In genomic region chr5:98299435-98299834, GRCh38 we compare ENCODE assay signal across 20 cellular contexts.
DNase-seq lines count a peak whose midpoint lies in the region; ATAC-seq, FAIRE-seq and TF ChIP-seq lines count a peak whose summit lies in the region.
"Had no signal": no experiment of that assay in that cellular context is flagged by ENCODE, and none has a peak within 500 bp of the region (broad histone marks: within the 10 kb centered on the region; RNA-seq: fewer than 3 reads in every experiment).

No MANE protein-coding gene starts in this region.

- no peak for TF ChIP-seq CTCF in SK-N-SH (IDR thresholded peaks at IDR 0.05)
- TF ChIP-seq CTCF in fibroblast of lung (conservative IDR thresholded peaks at IDR 0.05 in 1 of 2, IDR thresholded peaks at IDR 0.05 in 1 of 2; ENCODE audit: low read depth in 1 of 2, low read length in 2 of 2) = no peak
- TF ChIP-seq CTCF in upper lobe of left lung (IDR thresholded peaks at IDR 0.05) = no peak

- no peak for DNase-seq in SK-N-SH
- DNase-seq in OCI-M1 (lab: John Stamatoyannopoulos, UW) = peak; percentile 13
- DNase-seq in fibroblast of lung (ENCODE audit: low read depth in 2 of 2) = peak in 1 of 2 donors; percentile 52
- no peak for DNase-seq in H4 (ENCODE audit: low spot score)
- DNase-seq in iPS-NIHi7 (ENCODE audit: extremely low spot score) = no peak
- DNase-seq in GM12892 (ENCODE audit: insufficient read length) = no peak
- no peak for DNase-seq in upper lobe of left lung
- DNase-seq: CD4-positive, alpha-beta memory T cell; DMS153; DMS79 had no signal

- no peaks in the 10 kb centered on the region for H3K36me3 ChIP-seq in SK-N-SH (replicated peaks in 1 of 2; ENCODE audit: control insufficient read depth in 1 of 2, insufficient read depth in 2 of 2, low read length in 1 of 2)
- no peaks in the 10 kb centered on the region for H3K36me3 ChIP-seq in fibroblast of lung (ENCODE audit: control insufficient read depth, insufficient read depth, low read length)
- no peaks in the 10 kb centered on the region for H3K36me3 ChIP-seq in upper lobe of left lung
- H3K36me3 ChIP-seq: BLaER1, HAP-1 had no signal

- H3K4me2 ChIP-seq in SK-N-SH (no peak overlapping the region), fibroblast of lung (ENCODE audit: extremely low read depth, insufficient read depth, low read length) (no peak overlapping the region)
- H3K4me2 ChIP-seq: A549, BLaER1 had no signal

- TF ChIP-seq EP300 in SK-N-SH (IDR thresholded peaks at IDR 0.05; ENCODE audit: borderline replicate concordance in 1 of 2, low read depth in 1 of 2, low read length in 1 of 2) (no peak), upper lobe of left lung (IDR thresholded peaks at IDR 0.05) (no peak)

- POLR2A ChIA-PET in SK-N-SH (lab: Yijun Ruan, JAX) = no interaction called here

- H2AFZ ChIP-seq in SK-N-SH (ENCODE audit: low read depth) (0 out of 2 replicates have a peak overlapping the region, but pooled peaks have one; percentile 3), fibroblast of lung (ENCODE audit: low read length) (peak overlapping the region; percentile 37)

- 95% methylated on average over 2 of the region's 2 CpGs for WGBS in SK-N-SH (ENCODE audit: low lambda C conversion rate)
- WGBS in upper lobe of left lung, 2 donors = 86 to 93% methylated on average over 2 of the region's 2 CpGs

- H4K20me1 ChIP-seq in SK-N-SH (ENCODE audit: insufficient read depth) = no peaks in the 10 kb centered on the region
- H4K20me1 ChIP-seq in fibroblast of lung (ENCODE audit: control insufficient read depth, extremely low read depth, insufficient read depth, low read length) = no peaks in the 10 kb centered on the region
- H4K20me1 ChIP-seq: BLaER1 had no signal

- CTCF ChIA-PET in SK-N-SH (lab: Yijun Ruan, JAX) = no interaction called here

- TF ChIP-seq POLR2A in GM12892 (IDR thresholded peaks at IDR 0.05; ENCODE audit: low read depth, low read length) (no peak), upper lobe of left lung (IDR thresholded peaks at IDR 0.05) (no peak)

- H3K9me2 ChIP-seq in SK-N-SH = no peaks in the 10 kb centered on the region

- H3F3A ChIP-seq in SK-N-SH (replicated peaks; ENCODE audit: insufficient read depth) = peaks cover 8% of the 10 kb centered on the region

- ATAC-seq in SK-N-SH treated with all-trans-retinoic acid at 6 μM for 48 hours (no peak), upper lobe of left lung (ENCODE audit: low FRiP score in 2 of 2) (no peak)
- ATAC-seq: A549, GM12878, K562 had no signal

- H3K4me1 ChIP-seq in SK-N-SH (ENCODE audit: control insufficient read depth in 1 of 2, insufficient read depth in 2 of 2, low read depth in 1 of 2, low read length in 1 of 2) (peaks cover 0 to 15% of the 10 kb centered on the region in 2 experiments; a peak in 3 of 4 replicates), fibroblast of lung (ENCODE audit: control insufficient read depth, extremely low read depth, insufficient read depth, low read length) (no peaks in the 10 kb centered on the region), upper lobe of left lung (no peaks in the 10 kb centered on the region)
- H3K4me1 ChIP-seq: A549, BLaER1 had no signal

- H3K27me3 ChIP-seq in SK-N-SH (ENCODE audit: insufficient read depth) (no peaks in the 10 kb centered on the region), fibroblast of lung (ENCODE audit: control insufficient read depth, insufficient read depth, low read length) (no peaks in the 10 kb centered on the region), upper lobe of left lung (no peaks in the 10 kb centered on the region)
- H3K27me3 ChIP-seq: BLaER1 had no signal

- FAIRE-seq in GM12892 (lab: Jason Lieb, UNC) = no peak
- FAIRE-seq: GM12878, GM18507, H1, K562 had no signal

- TF ChIP-seq RAD21 in SK-N-SH (IDR thresholded peaks at IDR 0.05; ENCODE audit: low read length) = no peak

- H3K27ac ChIP-seq in SK-N-SH (ENCODE audit: low read depth in 2 of 2, low read length in 1 of 2) (no peak overlapping the region), fibroblast of lung (ENCODE audit: insufficient read depth, low read length) (no peak overlapping the region), upper lobe of left lung (no peak overlapping the region)
- H3K27ac ChIP-seq: 22Rv1, A549, BLaER1, HL-60 had no signal

- no peak overlapping the region for H3K9ac ChIP-seq in SK-N-SH
- H3K9ac ChIP-seq in fibroblast of lung (ENCODE audit: insufficient read depth, low read length) = no peak overlapping the region
- H3K9ac ChIP-seq: BLaER1 had no signal

- H3K79me2 ChIP-seq in SK-N-SH (ENCODE audit: insufficient read depth) (no peaks in the 10 kb centered on the region), fibroblast of lung (ENCODE audit: control insufficient read depth, insufficient read depth, low read length) (no peaks in the 10 kb centered on the region)

- H3K4me3 ChIP-seq in SK-N-SH (ENCODE audit: low read depth in 2 of 2, low read length in 1 of 2) (no peak overlapping the region), fibroblast of lung (replicated peaks in 1 of 4; ENCODE audit: control extremely low read depth in 1 of 4, insufficient read depth in 1 of 4, low read depth in 3 of 4, low read length in 4 of 4) (no peak overlapping the region), upper lobe of left lung (no peak overlapping the region)
- H3K4me3 ChIP-seq: A549, BLaER1, GM12878, HAP-1, K562 had no signal

- H3K9me3 ChIP-seq in SK-N-SH = no peaks in the 10 kb centered on the region
- H3K9me3 ChIP-seq in fibroblast of lung (ENCODE audit: control insufficient read depth, insufficient read depth, low read depth, low read length) = no peaks in the 10 kb centered on the region
- no peaks in the 10 kb centered on the region for H3K9me3 ChIP-seq in upper lobe of left lung
- H3K9me3 ChIP-seq: A549, BLaER1, HAP-1 had no signal

TF ChIP-seq in SK-N-SH, 30 proteins besides CTCF, POLR2A, EP300 and RAD21:
- no peak for TF ChIP-seq NFIC (IDR thresholded peaks at IDR 0.05; ENCODE audit: borderline replicate concordance)
- TF ChIP-seq ELF1 (IDR thresholded peaks at IDR 0.05) = no peak
- no peak for TF ChIP-seq RXRA (IDR thresholded peaks at IDR 0.05; ENCODE audit: borderline replicate concordance, low read depth)
- TF ChIP-seq EZH2phosphoT487 (IDR thresholded peaks at IDR 0.05; ENCODE audit: borderline replicate concordance, low read depth) = no peak

TF ChIP-seq in SK-N-SH treated with all-trans-retinoic acid at 6 μM for 48 hours, 23 proteins besides CTCF, POLR2A, EP300 and RAD21:
- TF ChIP-seq CSDC2 (CRISPR knock-in tag; IDR thresholded peaks at IDR 0.05) (no peak), TCF4 (CRISPR knock-in tag; IDR thresholded peaks at IDR 0.05; ENCODE audit: borderline replicate concordance) (no peak), RARB (CRISPR knock-in tag; IDR thresholded peaks at IDR 0.05) (no peak), ZFP3 (CRISPR knock-in tag; IDR thresholded peaks at IDR 0.05) (no peak), SNAI2 (CRISPR knock-in tag; IDR thresholded peaks at IDR 0.05) (no peak), ESRRG (CRISPR knock-in tag; IDR thresholded peaks at IDR 0.05) (no peak), TSHZ2 (CRISPR knock-in tag; IDR thresholded peaks at IDR 0.05) (no peak), ZC3H10 (CRISPR knock-in tag; IDR thresholded peaks at IDR 0.05) (no peak), OSR1 (CRISPR knock-in tag; IDR thresholded peaks at IDR 0.05) (no peak)
- TF ChIP-seq, protein P1, sequence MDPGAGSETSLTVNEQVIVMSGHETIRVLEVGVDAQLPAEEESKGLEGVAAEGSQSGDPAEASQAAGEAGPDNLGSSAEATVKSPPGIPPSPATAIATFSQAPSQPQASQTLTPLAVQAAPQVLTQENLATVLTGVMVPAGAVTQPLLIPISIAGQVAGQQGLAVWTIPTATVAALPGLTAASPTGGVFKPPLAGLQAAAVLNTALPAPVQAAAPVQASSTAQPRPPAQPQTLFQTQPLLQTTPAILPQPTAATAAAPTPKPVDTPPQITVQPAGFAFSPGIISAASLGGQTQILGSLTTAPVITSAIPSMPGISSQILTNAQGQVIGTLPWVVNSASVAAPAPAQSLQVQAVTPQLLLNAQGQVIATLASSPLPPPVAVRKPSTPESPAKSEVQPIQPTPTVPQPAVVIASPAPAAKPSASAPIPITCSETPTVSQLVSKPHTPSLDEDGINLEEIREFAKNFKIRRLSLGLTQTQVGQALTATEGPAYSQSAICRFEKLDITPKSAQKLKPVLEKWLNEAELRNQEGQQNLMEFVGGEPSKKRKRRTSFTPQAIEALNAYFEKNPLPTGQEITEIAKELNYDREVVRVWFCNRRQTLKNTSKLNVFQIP (CRISPR knock-in tag; IDR thresholded peaks at IDR 0.05; ENCODE audit: borderline replicate concordance, low read depth) = no peak
